ENCODE assay signal across 11 cellular contexts in genomic region chr20:62876826-62877728, GRCh38. TPM values are rescaled to one million over a fixed set of nuclear protein-coding genes. Genes with fewer than 3 reads are reported as not detected.
DNase-seq lines count a peak whose midpoint lies in the region; ATAC-seq and TF ChIP-seq lines count a peak whose summit lies in the region.
"Had no signal": no experiment of that assay in that cellular context is flagged by ENCODE, and none has a peak within 500 bp of the region (broad histone marks: within the 10 kb centered on the region; RNA-seq: fewer than 3 reads in every experiment).

No MANE protein-coding gene starts in this region.

- no peaks in the 10 kb centered on the region for H3K27me3 ChIP-seq in left ventricle myocardium inferior (ENCODE audit: low read depth)

- H3K27ac Mint-ChIP-seq in activated CD8-positive, alpha-beta T cell treated with anti-CD3 and anti-CD28 coated beads, Interleukin-2, amount 10 ng/mL, durations not matched to agents 7 days and 5 days = no peak overlapping the region

- H3K4me3 Mint-ChIP-seq in activated CD8-positive, alpha-beta T cell treated with anti-CD3 and anti-CD28 coated beads, Interleukin-2, amount 10 ng/mL, durations not matched to agents 7 days and 5 days = no peak overlapping the region

- no peaks in the 10 kb centered on the region for H3K9me3 ChIP-seq in left ventricle myocardium inferior (replicated peaks)

- no peaks in the 10 kb centered on the region for H3K9me3 Mint-ChIP-seq in activated CD8-positive, alpha-beta T cell treated with anti-CD3 and anti-CD28 coated beads, Interleukin-2, amount 10 ng/mL, durations not matched to agents 7 days and 5 days (ENCODE audit: insufficient read depth)

- peaks cover 10% of the 10 kb centered on the region for H3K36me3 Mint-ChIP-seq in activated CD8-positive, alpha-beta T cell treated with anti-CD3 and anti-CD28 coated beads, Interleukin-2, amount 10 ng/mL, durations not matched to agents 7 days and 5 days (ENCODE audit: low read depth)

- H3K27ac ChIP-seq in left ventricle myocardium inferior (replicated peaks) = peak overlapping the region; percentile 83

- peaks cover 33% of the 10 kb centered on the region for H3K4me1 ChIP-seq in left ventricle myocardium inferior
- H3K4me1 ChIP-seq: parathyroid adenoma had no signal

- peak overlapping the region; percentile 37 for H3K4me3 ChIP-seq in left ventricle myocardium inferior

- intact Hi-C loops in left ventricle myocardium inferior (cut with micrococcal nuclease) = no loop called here

- H3K4me1 Mint-ChIP-seq in activated CD8-positive, alpha-beta T cell treated with anti-CD3 and anti-CD28 coated beads, Interleukin-2, amount 10 ng/mL, durations not matched to agents 7 days and 5 days (ENCODE audit: low read depth) = peaks cover 33% of the 10 kb centered on the region

- H3K27me3 Mint-ChIP-seq in activated CD8-positive, alpha-beta T cell treated with anti-CD3 and anti-CD28 coated beads, Interleukin-2, amount 10 ng/mL, durations not matched to agents 7 days and 5 days (ENCODE audit: low read depth) = peaks cover 7% of the 10 kb centered on the region

- ATAC-seq in activated CD8-positive, alpha-beta T cell treated with anti-CD3 and anti-CD28 coated beads, Interleukin-2, amount 10 ng/mL, durations not matched to agents 7 days and 5 days = peak; percentile 37
- no peak for ATAC-seq in HG02642 (IDR thresholded peaks at IDR 0.05; ENCODE audit: poor library complexity, unreplicated experiment)

- CTCF ChIA-PET in activated CD8-positive, alpha-beta T cell treated with anti-CD3 and anti-CD28 coated beads, Interleukin-2, amount 10 ng/mL, durations not matched to agents 7 days and 5 days (lab: Charles Lee) = interaction anchor here (1.1 to 1.3 kb wide), 2 partner anchors 35 to 132 kb away, joined by 3 read pairs; no protein-coding TSS in a partner anchor

- DNase-seq in Ammon's horn (ENCODE audit: low spot score) (peak; percentile 64), left ventricle myocardium inferior (peak; percentile 87), pulmonary artery endothelial cell (ENCODE audit: low read depth, low spot score) (peak; percentile 66), NCI-H1092 (lab: John Stamatoyannopoulos, UW) (no peak), GF-D8 (lab: John Stamatoyannopoulos, UW) (no peak), NCI-H748 (lab: John Stamatoyannopoulos, UW; ENCODE audit: unreplicated experiment) (no peak)
- DNase-seq in activated CD8-positive, alpha-beta T cell treated with anti-CD3 and anti-CD28 coated beads, Interleukin-2, amount 10 ng/mL, durations not matched to agents 7 days and 5 days = no peak
- DNase-seq: cerebellar nuclear complex, SIG-M5 had no signal

- POLR2A ChIA-PET in activated CD8-positive, alpha-beta T cell treated with anti-CD3 and anti-CD28 coated beads, Interleukin-2, amount 10 ng/mL, durations not matched to agents 7 days and 5 days (lab: Charles Lee) = interaction anchor here (0.8 kb wide), 1 partner anchor 94 kb away, joined by 3 read pairs; no protein-coding TSS in a partner anchor

- TF ChIP-seq CTCF in left ventricle myocardium inferior (IDR thresholded peaks at IDR 0.05; ENCODE audit: borderline replicate concordance) = no peak

- peaks cover 25% of the 10 kb centered on the region for H3K36me3 ChIP-seq in left ventricle myocardium inferior

RNA-seq across cellular contexts. Expression of gene TCFL5, which starts 15.5 kb away (rescaled TPM):
- total RNA-seq in activated CD8-positive, alpha-beta T cell treated with anti-CD3 and anti-CD28 coated beads, Interleukin-2, amount 10 ng/mL, durations not matched to agents 7 days and 5 days = 1 to 10 TPM; 7.9 to 9.6 TPM
- 6.6 TPM for total RNA-seq in left ventricle myocardium inferior
- total RNA-seq in pulmonary artery endothelial cell = 10.6 and 15.6 TPM in 2 replicates

RNA-seq across cellular contexts. Expression of gene DIDO1, which starts 49.2 kb away (rescaled TPM):
- 10 to 100 TPM; 69.6 to 74.0 TPM for total RNA-seq in activated CD8-positive, alpha-beta T cell treated with anti-CD3 and anti-CD28 coated beads, Interleukin-2, amount 10 ng/mL, durations not matched to agents 7 days and 5 days
- total RNA-seq in left ventricle myocardium inferior = 37.0 TPM
- 33.2 and 41.4 TPM in 2 replicates for total RNA-seq in pulmonary artery endothelial cell

Comparison
In these comparisons a context has a peak if more than half of its experiments do, and no peak if none do; other contexts are left out.
1. DNase-seq: peak in Ammon's horn (single experiment), left ventricle myocardium inferior (single experiment) and pulmonary artery endothelial cell (single experiment); none in activated CD8-positive, alpha-beta T cell treated with anti-CD3 and anti-CD28 coated beads, Interleukin-2, amount 10 ng/mL, durations not matched to agents 7 days and 5 days (single experiment), NCI-H1092 (single experiment), GF-D8 (single experiment) and NCI-H748 (single experiment).